In genomic region chr14:96268426-96269358, GRCh38 we compare ENCODE assay signal across 1 cellular context.
A peak's percentile ranks its signal among the peaks of the same experiment; 100 is the strongest.
TF ChIP-seq lines count a peak whose summit lies in the region.

No MANE protein-coding gene starts in this region.

TF ChIP-seq in SK-N-SH, 30 proteins besides CTCF, POLR2A, EP300 and RAD21 (continued from another document):
- TF ChIP-seq TEAD4 (IDR thresholded peaks at IDR 0.05; ENCODE audit: borderline replicate concordance, insufficient read depth): peak; percentile 79; the same call in 1 of the 2 replicates
- TF ChIP-seq ELF1 (IDR thresholded peaks at IDR 0.05): no peak
- no peak for TF ChIP-seq GABPA (IDR thresholded peaks at IDR 0.05; ENCODE audit: low read depth)
- TF ChIP-seq RXRA (IDR thresholded peaks at IDR 0.05; ENCODE audit: borderline replicate concordance, low read depth): peak; percentile 85; the same call in 1 of the 2 replicates
- TF ChIP-seq ZBTB33 (IDR thresholded peaks at IDR 0.05; ENCODE audit: borderline replicate concordance, low read depth): 0 out of 2 replicates have a peak, but pooled peaks have one; percentile 73
- no peak for TF ChIP-seq FOXJ3 (CRISPR knock-in tag; IDR thresholded peaks at IDR 0.05)
